1 cellular context compared by ENCODE assay signal in the genomic region with DNA sequence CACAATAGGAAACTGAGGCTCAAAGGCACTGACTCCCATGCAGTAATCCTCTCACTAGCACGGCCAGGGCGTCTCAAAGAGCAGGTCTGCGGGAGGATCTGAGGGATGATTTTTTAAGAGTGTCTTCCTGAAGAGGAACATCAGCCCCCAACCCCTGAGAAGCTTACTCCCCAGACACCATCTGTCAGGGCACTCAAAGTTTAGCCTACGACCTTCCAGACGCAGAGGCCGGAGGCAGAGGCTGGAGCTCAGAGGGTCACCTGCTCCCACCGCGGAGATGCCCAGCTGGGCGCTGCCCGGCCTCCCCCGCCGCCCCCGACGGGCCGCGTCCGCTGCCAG.
TF ChIP-seq lines count a peak whose summit lies in the region.

No MANE protein-coding gene starts in this region.

TF ChIP-seq in HepG2, 621 proteins besides CTCF, POLR2A, EP300 and RAD21:
- TF ChIP-seq WIZ (CRISPR knock-in tag; IDR thresholded peaks at IDR 0.05) (no peak), DNMT1 (CRISPR knock-in tag; IDR thresholded peaks at IDR 0.05) (no peak), KDM2A (CRISPR knock-in tag; IDR thresholded peaks at IDR 0.05; ENCODE audit: borderline replicate concordance, low read depth) (0 out of 2 replicates have a peak, but pooled peaks have one; percentile 0), NFKB2 (CRISPR knock-in tag; IDR thresholded peaks at IDR 0.05; ENCODE audit: borderline replicate concordance) (no peak), IKZF1 (IDR thresholded peaks at IDR 0.05) (no peak)
- TF ChIP-seq, protein P1, sequence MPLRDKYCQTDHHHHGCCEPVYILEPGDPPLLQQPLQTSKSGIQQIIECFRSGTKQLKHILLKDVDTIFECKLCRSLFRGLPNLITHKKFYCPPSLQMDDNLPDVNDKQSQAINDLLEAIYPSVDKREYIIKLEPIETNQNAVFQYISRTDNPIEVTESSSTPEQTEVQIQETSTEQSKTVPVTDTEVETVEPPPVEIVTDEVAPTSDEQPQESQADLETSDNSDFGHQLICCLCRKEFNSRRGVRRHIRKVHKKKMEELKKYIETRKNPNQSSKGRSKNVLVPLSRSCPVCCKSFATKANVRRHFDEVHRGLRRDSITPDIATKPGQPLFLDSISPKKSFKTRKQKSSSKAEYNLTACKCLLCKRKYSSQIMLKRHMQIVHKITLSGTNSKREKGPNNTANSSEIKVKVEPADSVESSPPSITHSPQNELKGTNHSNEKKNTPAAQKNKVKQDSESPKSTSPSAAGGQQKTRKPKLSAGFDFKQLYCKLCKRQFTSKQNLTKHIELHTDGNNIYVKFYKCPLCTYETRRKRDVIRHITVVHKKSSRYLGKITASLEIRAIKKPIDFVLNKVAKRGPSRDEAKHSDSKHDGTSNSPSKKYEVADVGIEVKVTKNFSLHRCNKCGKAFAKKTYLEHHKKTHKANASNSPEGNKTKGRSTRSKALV (CRISPR knock-in tag; IDR thresholded peaks at IDR 0.05): 0 out of 2 replicates have a peak, but pooled peaks have one; percentile 29
- TF ChIP-seq, protein P2, sequence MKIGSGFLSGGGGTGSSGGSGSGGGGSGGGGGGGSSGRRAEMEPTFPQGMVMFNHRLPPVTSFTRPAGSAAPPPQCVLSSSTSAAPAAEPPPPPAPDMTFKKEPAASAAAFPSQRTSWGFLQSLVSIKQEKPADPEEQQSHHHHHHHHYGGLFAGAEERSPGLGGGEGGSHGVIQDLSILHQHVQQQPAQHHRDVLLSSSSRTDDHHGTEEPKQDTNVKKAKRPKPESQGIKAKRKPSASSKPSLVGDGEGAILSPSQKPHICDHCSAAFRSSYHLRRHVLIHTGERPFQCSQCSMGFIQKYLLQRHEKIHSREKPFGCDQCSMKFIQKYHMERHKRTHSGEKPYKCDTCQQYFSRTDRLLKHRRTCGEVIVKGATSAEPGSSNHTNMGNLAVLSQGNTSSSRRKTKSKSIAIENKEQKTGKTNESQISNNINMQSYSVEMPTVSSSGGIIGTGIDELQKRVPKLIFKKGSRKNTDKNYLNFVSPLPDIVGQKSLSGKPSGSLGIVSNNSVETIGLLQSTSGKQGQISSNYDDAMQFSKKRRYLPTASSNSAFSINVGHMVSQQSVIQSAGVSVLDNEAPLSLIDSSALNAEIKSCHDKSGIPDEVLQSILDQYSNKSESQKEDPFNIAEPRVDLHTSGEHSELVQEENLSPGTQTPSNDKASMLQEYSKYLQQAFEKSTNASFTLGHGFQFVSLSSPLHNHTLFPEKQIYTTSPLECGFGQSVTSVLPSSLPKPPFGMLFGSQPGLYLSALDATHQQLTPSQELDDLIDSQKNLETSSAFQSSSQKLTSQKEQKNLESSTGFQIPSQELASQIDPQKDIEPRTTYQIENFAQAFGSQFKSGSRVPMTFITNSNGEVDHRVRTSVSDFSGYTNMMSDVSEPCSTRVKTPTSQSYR (CRISPR knock-in tag; IDR thresholded peaks at IDR 0.05; ENCODE audit: borderline replicate concordance): no peak
